Comparison of ENCODE assay signal across 24 cellular contexts in genomic region chr2:236403811-236404210, GRCh38.
"Had no signal": no experiment of that assay in that cellular context is flagged by ENCODE, and none has a peak within 500 bp of the region (broad histone marks: within the 10 kb centered on the region; RNA-seq: fewer than 3 reads in every experiment).

No MANE protein-coding gene starts in this region.

- H3K27me3 Mint-ChIP-seq: type B pancreatic cell had no signal

- H3K36me3 ChIP-seq: esophagus squamous epithelium, left lung, prostate gland, right atrium auricular region, stomach, tibial artery had no signal

- H3K4me1 ChIP-seq: esophagus squamous epithelium, left lung, parathyroid adenoma, prostate gland, right atrium auricular region, stomach, tibial artery had no signal

- H3K4me3 ChIP-seq: dorsolateral prefrontal cortex, esophagus squamous epithelium, left lung, prostate gland, right atrium auricular region, smooth muscle cell, stomach, tibial artery had no signal

- H3K27ac Mint-ChIP-seq: endodermal cell; naive thymus-derived CD8-positive, alpha-beta T cell; nephron progenitor cell; stimulated activated effector memory CD8-positive, alpha-beta T cell treated with anti-CD3 and anti-CD28 coated beads, Interleukin-12 subunit alpha, Interleukin-12 subunit beta, amount 100 ng/mL, for 72 hours; type B pancreatic cell had no signal

- ATAC-seq: left cardiac atrium; left lung; naive thymus-derived CD8-positive, alpha-beta T cell; sciatic nerve; stimulated activated effector memory CD8-positive, alpha-beta T cell treated with anti-CD3 and anti-CD28 coated beads, Interleukin-12 subunit alpha, Interleukin-12 subunit beta, amount 100 ng/mL, for 72 hours had no signal

- H3K27ac ChIP-seq: dorsolateral prefrontal cortex, esophagus squamous epithelium, left lung, parathyroid adenoma, prostate gland, right atrium auricular region, stomach, tibial artery had no signal

- DNase-seq: caudate nucleus; cerebellar nuclear complex; dorsolateral prefrontal cortex; effector CD8-positive, alpha-beta T cell; endodermal cell; esophagus squamous epithelium; head of caudate nucleus; left cardiac atrium; left lung; naive thymus-derived CD8-positive, alpha-beta T cell; nephron progenitor cell; stimulated activated CD4-positive, alpha-beta T cell treated with anti-CD3 and anti-CD28 coated beads, Interleukin-12 subunit alpha, Interleukin-12 subunit beta, amount 100 ng/mL, for 4 hours; stimulated activated CD4-positive, alpha-beta T cell treated with anti-CD3 and anti-CD28 coated beads, Interleukin-2, amount 100 ng/mL, for 24 hours; stimulated activated CD4-positive, alpha-beta T cell treated with anti-CD3 and anti-CD28 coated beads, Interleukin-4, amount 100 ng/mL, for 24 hours; stimulated activated naive CD4-positive, alpha-beta T cell treated with Interleukin-2 at 50 U/mL for 16 hours; stomach; tibial artery had no signal

- H3K4me1 Mint-ChIP-seq: stimulated activated effector memory CD8-positive, alpha-beta T cell treated with anti-CD3 and anti-CD28 coated beads, Interleukin-12 subunit alpha, Interleukin-12 subunit beta, amount 100 ng/mL, for 72 hours had no signal

- H3K4me3 Mint-ChIP-seq: endodermal cell; naive thymus-derived CD8-positive, alpha-beta T cell; nephron progenitor cell; stimulated activated effector memory CD8-positive, alpha-beta T cell treated with anti-CD3 and anti-CD28 coated beads, Interleukin-12 subunit alpha, Interleukin-12 subunit beta, amount 100 ng/mL, for 72 hours; type B pancreatic cell had no signal

- H3K9me3 Mint-ChIP-seq: stimulated activated effector memory CD8-positive, alpha-beta T cell treated with anti-CD3 and anti-CD28 coated beads, Interleukin-12 subunit alpha, Interleukin-12 subunit beta, amount 100 ng/mL, for 72 hours; type B pancreatic cell had no signal

- H3K9me3 ChIP-seq: esophagus squamous epithelium, prostate gland, right atrium auricular region had no signal

- H3K36me3 Mint-ChIP-seq: stimulated activated effector memory CD8-positive, alpha-beta T cell treated with anti-CD3 and anti-CD28 coated beads, Interleukin-12 subunit alpha, Interleukin-12 subunit beta, amount 100 ng/mL, for 72 hours; type B pancreatic cell had no signal

- H3K27me3 ChIP-seq: dorsolateral prefrontal cortex, esophagus squamous epithelium, left lung, right atrium auricular region, stomach had no signal
